8 cellular contexts compared by ENCODE assay signal in the genomic region with DNA sequence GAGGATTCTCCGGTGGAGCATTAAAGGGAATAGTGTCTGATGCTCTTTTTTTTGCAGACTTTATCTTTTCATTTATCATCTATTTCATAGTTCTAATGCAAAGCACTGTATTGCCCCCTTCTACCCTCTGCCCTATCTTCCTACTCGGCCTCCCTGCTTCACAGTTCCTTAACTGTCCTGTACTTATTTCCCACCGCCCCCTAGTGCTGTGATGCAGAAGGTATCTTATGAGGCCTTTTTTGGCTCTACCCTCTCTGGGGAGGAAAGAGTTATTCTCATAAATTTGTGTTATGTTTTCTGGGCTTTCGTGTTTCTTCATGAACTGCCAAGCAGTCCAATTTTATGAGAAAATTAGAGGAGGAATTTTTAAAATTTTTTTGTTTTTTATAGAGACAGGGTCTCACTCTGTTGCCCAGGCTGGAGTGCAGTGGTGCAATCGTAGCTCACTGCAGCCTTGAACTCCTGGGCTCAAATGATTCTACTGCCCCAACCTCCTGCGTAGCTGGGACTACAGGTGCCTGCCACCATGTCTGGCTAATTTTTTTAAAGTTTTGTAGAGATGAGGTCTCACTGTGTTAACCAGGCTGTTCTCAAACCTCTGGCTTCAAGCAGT. TPM values are rescaled to one million over a fixed set of nuclear protein-coding genes. Genes with fewer than 3 reads are reported as not detected.
DNase-seq lines count a peak whose midpoint lies in the region; ATAC-seq and TF ChIP-seq lines count a peak whose summit lies in the region.

No MANE protein-coding gene starts in this region.

- POLR2A ChIA-PET in naive thymus-derived CD4-positive, alpha-beta T cell (lab: Charles Lee) = interaction anchor here (0.7 to 6.8 kb wide), 10 partner anchors 9 to 810 kb away, joined by 3 to 65 read pairs (median 4); partner anchors contain the start of genes DCP1B, FKBP4, FOXM1 and RHNO1

- peak; percentile 36 for ATAC-seq in HG03108 (IDR thresholded peaks at IDR 0.05; ENCODE audit: unreplicated experiment)
- ATAC-seq in naive thymus-derived CD4-positive, alpha-beta T cell = no peak

- DNase-seq in NCI-H2081 (lab: John Stamatoyannopoulos, UW) = peak; percentile 49 to 68
- DNase-seq in NCI-H2081 treated with DMSO at 0.1 percent for 48 hours (lab: John Stamatoyannopoulos, UW) = no peak
- peak; percentile 65 for DNase-seq in NCI-H526 treated with DMSO at 0.1 percent for 48 hours (lab: John Stamatoyannopoulos, UW)
- peak; percentile 38 for DNase-seq in activated T-cell treated with anti-CD3 and anti-CD28 coated beads for 4 hours
- DNase-seq in esophagus squamous epithelium (lab: John Stamatoyannopoulos, UW) = no peak
- peak in 8 of 9 donors; percentile 19 to 61 (median 41) for DNase-seq in naive thymus-derived CD4-positive, alpha-beta T cell
- DNase-seq in tibial nerve (ENCODE audit: low spot score in 2 of 2) = peak in 1 of 2 donors; percentile 62

- peaks cover 6 to 21% (median 8%) of the 10 kb centered on the region in 5 donors for H3K36me3 Mint-ChIP-seq in naive thymus-derived CD4-positive, alpha-beta T cell

- CTCF ChIA-PET in naive thymus-derived CD4-positive, alpha-beta T cell (lab: Charles Lee) = interaction anchor here (0.5 to 1.9 kb wide), 6 partner anchors 9 to 199 kb away, joined by 3 to 6 read pairs (median 4); no protein-coding TSS in a partner anchor

- H3K4me1 ChIP-seq in esophagus squamous epithelium = peaks cover 4 to 32% (median 17%) of the 10 kb centered on the region in 3 donors
- peaks cover 5 to 15% of the 10 kb centered on the region in 2 donors for H3K4me1 ChIP-seq in naive thymus-derived CD4-positive, alpha-beta T cell (ENCODE audit: control insufficient read depth in 2 of 2, insufficient read depth in 2 of 2, low read length in 2 of 2)
- H3K4me1 ChIP-seq in tibial nerve = peaks cover 0 to 33% (median 14%) of the 10 kb centered on the region in 4 donors

- H3K9me3 ChIP-seq in esophagus squamous epithelium = no peaks in the 10 kb centered on the region
- H3K9me3 ChIP-seq in naive thymus-derived CD4-positive, alpha-beta T cell (ENCODE audit: control insufficient read depth in 2 of 3, low read length in 3 of 3) = no peaks in the 10 kb centered on the region
- no peaks in the 10 kb centered on the region for H3K9me3 ChIP-seq in tibial nerve

- 18 to 21% methylated on average over 6 of the region's 6 CpGs for WGBS in esophagus squamous epithelium, 2 donors
- WGBS in tibial nerve, 2 donors = 13 to 17% methylated on average over 6 of the region's 6 CpGs

- H3K27ac ChIP-seq in esophagus squamous epithelium (peak overlapping the region; percentile 88 to 98 (median 95)), tibial nerve (peak overlapping the region in 3 of 4 donors; percentile 87 to 92 (median 92))
- peak overlapping the region; percentile 88 for H3K27ac ChIP-seq in naive thymus-derived CD4-positive, alpha-beta T cell (ENCODE audit: low read depth, low read length)

- TF ChIP-seq CTCF in esophagus squamous epithelium (IDR thresholded peaks at IDR 0.05) = peak; percentile 20 to 77 (median 63)
- peak in 4 of 5 experiments; percentile 34 to 54 (median 48) for TF ChIP-seq CTCF in tibial nerve (IDR thresholded peaks at IDR 0.05)

- H3K9me3 Mint-ChIP-seq in naive thymus-derived CD4-positive, alpha-beta T cell = peaks cover 0 to 4% (median 0%) of the 10 kb centered on the region in 11 donors

- H3K36me3 ChIP-seq in esophagus squamous epithelium = peaks cover 0 to 30% (median 13%) of the 10 kb centered on the region in 3 donors
- H3K36me3 ChIP-seq in naive thymus-derived CD4-positive, alpha-beta T cell (ENCODE audit: control insufficient read depth in 2 of 3, insufficient read depth in 3 of 3, low read length in 3 of 3) = peaks cover 0 to 26% (median 12%) of the 10 kb centered on the region in 3 experiments
- H3K36me3 ChIP-seq in tibial nerve = peaks cover 0 to 31% (median 7%) of the 10 kb centered on the region in 3 donors

- peak overlapping the region; percentile 97 to 100 (median 100) for H3K27ac Mint-ChIP-seq in naive thymus-derived CD4-positive, alpha-beta T cell

- H3K4me3 Mint-ChIP-seq in naive thymus-derived CD4-positive, alpha-beta T cell = peak overlapping the region; percentile 81 to 100 (median 99)

- TF ChIP-seq EP300 in tibial nerve (IDR thresholded peaks at IDR 0.05) = no peak

- H3K27me3 Mint-ChIP-seq in naive thymus-derived CD4-positive, alpha-beta T cell = no peaks in the 10 kb centered on the region

- peak overlapping the region; percentile 53 to 98 (median 76) for H3K4me3 ChIP-seq in esophagus squamous epithelium
- peak overlapping the region; percentile 97 for H3K4me3 ChIP-seq in naive thymus-derived CD4-positive, alpha-beta T cell (ENCODE audit: low read length)
- peak overlapping the region; percentile 37 to 95 (median 59) for H3K4me3 ChIP-seq in tibial nerve

- H3K4me1 Mint-ChIP-seq in naive thymus-derived CD4-positive, alpha-beta T cell = peaks cover 20 to 47% (median 41%) of the 10 kb centered on the region in 7 donors

- intact Hi-C loops in esophagus squamous epithelium (cut with DNase I) = no loop called here
- intact Hi-C loops in naive thymus-derived CD4-positive, alpha-beta T cell (cut with micrococcal nuclease) = loop anchor here (1.0 to 10.0 kb wide), 9 partner anchors 29 to 1511 kb away; partner anchors contain the start of genes DCP1B (in 1 of the 2), FBXL14 (in 1 of the 2), PARP11 (in 1 of the 2) and TIGAR (in 1 of the 2)

- no peaks in the 10 kb centered on the region for H3K27me3 ChIP-seq in esophagus squamous epithelium
- H3K27me3 ChIP-seq in naive thymus-derived CD4-positive, alpha-beta T cell (ENCODE audit: control insufficient read depth in 2 of 2, insufficient read depth in 2 of 2, low read length in 2 of 2) = no peaks in the 10 kb centered on the region
- no peaks in the 10 kb centered on the region for H3K27me3 ChIP-seq in tibial nerve

- TF ChIP-seq POLR2A in esophagus squamous epithelium (IDR thresholded peaks at IDR 0.05) (no peak), tibial nerve (IDR thresholded peaks at IDR 0.05) (no peak)

RNA-seq across cellular contexts. Expression of gene ITFG2, which starts 1.2 kb away (rescaled TPM):
- total RNA-seq in esophagus squamous epithelium (10 to 100 TPM; 14.3 to 27.5 (median 15.7) TPM), tibial nerve (10 to 100 TPM; 34.5 to 45.0 (median 36.9) TPM)
- 100 to 1,000 TPM in 2 of 5 experiments, 10 to 100 TPM in 3; 50.4 to 156 (median 95.6) TPM for total RNA-seq in naive thymus-derived CD4-positive, alpha-beta T cell
- polyA plus RNA-seq in naive thymus-derived CD4-positive, alpha-beta T cell = 10 to 100 TPM; 52.3 to 76.1 TPM

RNA-seq across cellular contexts. Expression of gene FKBP4, which starts 18.9 kb away (rescaled TPM):
- 10 to 100 TPM; 55.9 to 86.2 (median 62.8) TPM for total RNA-seq in esophagus squamous epithelium
- total RNA-seq in naive thymus-derived CD4-positive, alpha-beta T cell = 10 to 100 TPM; 47.4 to 95.4 (median 54.6) TPM
- 10 to 100 TPM; 27.3 to 39.6 TPM for polyA plus RNA-seq in naive thymus-derived CD4-positive, alpha-beta T cell
- 10 to 100 TPM; 29.1 to 51.0 (median 38.8) TPM for total RNA-seq in tibial nerve

RNA-seq across cellular contexts. Expression of gene NRIP2, which starts 21.2 kb away (rescaled TPM):
- total RNA-seq in esophagus squamous epithelium = 1 to 10 TPM in 1 of 4 donors, under 1 TPM in 1, not detected in 2; 0.38 to 1.6 TPM
- total RNA-seq in naive thymus-derived CD4-positive, alpha-beta T cell = not detected
- polyA plus RNA-seq in naive thymus-derived CD4-positive, alpha-beta T cell = 1 to 10 TPM; 1.6 to 2.0 TPM
- 10 to 100 TPM in 3 of 4 donors, 1 to 10 TPM in 1; 6.6 to 33.1 (median 28.8) TPM for total RNA-seq in tibial nerve

RNA-seq across cellular contexts. Expression of gene TEX52, which starts 43.2 kb away (rescaled TPM):
- not detected for total RNA-seq in esophagus squamous epithelium
- total RNA-seq in naive thymus-derived CD4-positive, alpha-beta T cell = not detected
- polyA plus RNA-seq in naive thymus-derived CD4-positive, alpha-beta T cell = not detected
- not detected for total RNA-seq in tibial nerve

Comparison
In these comparisons a context has a peak if more than half of its experiments do, and no peak if none do; other contexts are left out.
1. DNase-seq: peak in NCI-H2081 (2 of 2), NCI-H526 treated with DMSO at 0.1 percent for 48 hours (single experiment), activated T-cell treated with anti-CD3 and anti-CD28 coated beads for 4 hours (single experiment) and naive thymus-derived CD4-positive, alpha-beta T cell (8 of 9); none in NCI-H2081 treated with DMSO at 0.1 percent for 48 hours (single experiment) and esophagus squamous epithelium (single experiment).
2. Peak in every context shown above with its lines, with median percentiles within 50 percentile points of each other: H3K27ac ChIP-seq and H3K4me3 ChIP-seq.